In genomic region chr12:42686514-42687172, GRCh38 we compare ENCODE assay signal across 1 cellular context.
TF ChIP-seq lines count a peak whose summit lies in the region.

No MANE protein-coding gene starts in this region.

TF ChIP-seq in GM23338, 12 proteins besides CTCF, POLR2A, EP300 and RAD21 (continued from another document):
- TF ChIP-seq REST (IDR thresholded peaks at IDR 0.05; ENCODE audit: unreplicated experiment), result no peak
- TF ChIP-seq CREB1 (CRISPR knock-in tag; IDR thresholded peaks at IDR 0.05; ENCODE audit: low read depth), result no peak
- no peak for TF ChIP-seq JUNB (IDR thresholded peaks at IDR 0.05; ENCODE audit: unreplicated experiment)
- no peak for TF ChIP-seq EZH2phosphoT487 (IDR thresholded peaks at IDR 0.05; ENCODE audit: unreplicated experiment)
- no peak for TF ChIP-seq ZNF114 (CRISPR knock-in tag; IDR thresholded peaks at IDR 0.05)
- TF ChIP-seq STAT1 (IDR thresholded peaks at IDR 0.05; ENCODE audit: unreplicated experiment), result no peak
- TF ChIP-seq POLR2AphosphoS5 (IDR thresholded peaks at IDR 0.05; ENCODE audit: low read depth), result no peak
- no peak for TF ChIP-seq EZH2 (IDR thresholded peaks at IDR 0.05; ENCODE audit: low read depth, unreplicated experiment)
- no peak for TF ChIP-seq ZNF462 (CRISPR knock-in tag; IDR thresholded peaks at IDR 0.05)
- no peak for TF ChIP-seq ZNF331 (CRISPR knock-in tag; IDR thresholded peaks at IDR 0.05; ENCODE audit: low read depth)
- TF ChIP-seq NANOG (IDR thresholded peaks at IDR 0.05; ENCODE audit: borderline replicate concordance), result no peak
